ENCODE assay signal across 12 cellular contexts in the genomic region with DNA sequence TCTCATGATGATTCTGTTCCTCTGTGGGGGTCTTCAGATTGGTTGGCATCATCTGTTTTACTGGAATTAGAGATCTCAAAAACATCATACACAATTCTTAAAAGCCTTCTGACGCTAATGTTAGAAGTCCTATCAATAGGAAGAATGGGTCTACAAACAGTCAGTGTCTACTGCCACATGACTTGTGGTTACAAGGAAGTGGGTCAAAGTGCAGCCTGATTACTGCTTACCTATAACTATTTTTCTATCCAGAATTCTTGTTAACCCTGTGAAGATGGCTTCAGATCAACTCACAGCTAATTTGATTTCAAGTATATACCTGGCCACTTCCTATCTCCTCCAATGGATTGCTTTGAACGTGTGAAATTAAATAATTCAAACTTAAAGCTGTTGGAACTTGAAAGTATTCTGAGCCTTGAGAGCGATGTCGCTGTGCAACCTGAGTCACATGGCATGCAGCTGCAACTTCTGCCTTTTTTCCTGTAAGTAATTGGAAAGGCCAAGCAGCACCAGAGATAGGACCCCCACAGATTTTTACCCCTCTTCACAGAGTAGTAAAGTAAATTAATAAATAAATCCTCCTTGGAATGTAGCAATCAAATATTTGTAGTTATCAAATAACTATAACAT. TPM values are rescaled to one million over a fixed set of nuclear protein-coding genes. Genes with fewer than 3 reads are reported as not detected.
DNase-seq lines count a peak whose midpoint lies in the region; ATAC-seq and TF ChIP-seq lines count a peak whose summit lies in the region.
"Had no signal": no experiment of that assay in that cellular context is flagged by ENCODE, and none has a peak within 500 bp of the region (broad histone marks: within the 10 kb centered on the region; RNA-seq: fewer than 3 reads in every experiment).

No MANE protein-coding gene starts in this region.

- H3K4me3 ChIP-seq in esophagus squamous epithelium (no peak overlapping the region), PC-3 (ENCODE audit: low read length) (no peak overlapping the region)
- H3K4me3 ChIP-seq: gastroesophageal sphincter, MG63 had no signal

- H3K9me2 ChIP-seq in PC-3 (replicated peaks; ENCODE audit: low read length), result no peaks in the 10 kb centered on the region

- DNase-seq in stimulated activated naive CD8-positive, alpha-beta T cell treated with anti-CD3 and anti-CD28 coated beads, Interleukin-15, Interleukin-2, amounts not matched to agents 100 U/mL and 50 U/mL, for 24 hours, result no peak
- no peak for DNase-seq in activated CD4-positive, alpha-beta memory T cell treated with anti-CD3 and anti-CD28 coated beads for 36 hours
- no peak for DNase-seq in esophagus squamous epithelium (lab: John Stamatoyannopoulos, UW)
- no peak for DNase-seq in AG08396 (ENCODE audit: low spot score)
- DNase-seq in PC-3, result no peak
- no peak for DNase-seq in stimulated activated CD4-positive, alpha-beta T cell treated with anti-CD3 and anti-CD28 coated beads, Interleukin-1b, Interleukin-23, amount 100 ng/mL, for 48 hours
- DNase-seq: dermis blood vessel endothelial cell, MG63, SHP77 treated with DMSO at 0.1 percent for 48 hours had no signal

- no peak for TF ChIP-seq POLR2A in esophagus squamous epithelium (IDR thresholded peaks at IDR 0.05)

- POLR2A ChIA-PET in activated CD4-positive, alpha-beta memory T cell treated with anti-CD3 and anti-CD28 coated beads for 36 hours (lab: Charles Lee), result interaction anchor here (1.5 kb wide), 1 partner anchor 58 kb away, joined by 3 read pairs; no protein-coding TSS in a partner anchor
- POLR2A ChIA-PET in PC-3 (lab: Charles Lee; ENCODE audit: unreplicated experiment), result no interaction called here

- WGBS in esophagus squamous epithelium, 2 donors, result 47 to 61% methylated on average over 4 of the region's 4 CpGs

- H3K9me3 Mint-ChIP-seq in stimulated activated naive CD8-positive, alpha-beta T cell treated with anti-CD3 and anti-CD28 coated beads, Interleukin-15, Interleukin-2, amounts not matched to agents 100 ng/mL and 50 ng/mL, for 24 hours, result no peaks in the 10 kb centered on the region
- H3K9me3 Mint-ChIP-seq in activated CD4-positive, alpha-beta memory T cell treated with anti-CD3 and anti-CD28 coated beads for 36 hours, result peaks cover under 1% of the 10 kb centered on the region

- H3K36me3 ChIP-seq in esophagus squamous epithelium (no peaks in the 10 kb centered on the region), PC-3 (ENCODE audit: low read depth, low read length) (no peaks in the 10 kb centered on the region)
- H3K36me3 ChIP-seq: gastroesophageal sphincter had no signal

- H3K4me1 ChIP-seq in esophagus squamous epithelium, result peaks cover 16 to 40% (median 20%) of the 10 kb centered on the region in 3 donors
- peaks cover 16% of the 10 kb centered on the region for H3K4me1 ChIP-seq in PC-3 (ENCODE audit: insufficient read depth, low read length)

- H3K27ac ChIP-seq in esophagus squamous epithelium (peak overlapping the region in 3 of 4 donors; percentile 14 to 97 (median 93)), PC-3 (ENCODE audit: low read length) (no peak overlapping the region)
- H3K27ac ChIP-seq: gastroesophageal sphincter had no signal

- peaks cover 10% of the 10 kb centered on the region for H4K20me1 ChIP-seq in PC-3 (ENCODE audit: low read length)

- peak overlapping the region; percentile 33 for H3K4me3 Mint-ChIP-seq in stimulated activated naive CD8-positive, alpha-beta T cell treated with anti-CD3 and anti-CD28 coated beads, Interleukin-15, Interleukin-2, amounts not matched to agents 100 ng/mL and 50 ng/mL, for 24 hours
- H3K4me3 Mint-ChIP-seq in activated CD4-positive, alpha-beta memory T cell treated with anti-CD3 and anti-CD28 coated beads for 36 hours, result peak overlapping the region; percentile 31

- H3K36me3 Mint-ChIP-seq in stimulated activated naive CD8-positive, alpha-beta T cell treated with anti-CD3 and anti-CD28 coated beads, Interleukin-15, Interleukin-2, amounts not matched to agents 100 ng/mL and 50 ng/mL, for 24 hours (ENCODE audit: low read depth), result peaks cover 3% of the 10 kb centered on the region
- peaks cover 7% of the 10 kb centered on the region for H3K36me3 Mint-ChIP-seq in activated CD4-positive, alpha-beta memory T cell treated with anti-CD3 and anti-CD28 coated beads for 36 hours

- H3K27me3 Mint-ChIP-seq in stimulated activated naive CD8-positive, alpha-beta T cell treated with anti-CD3 and anti-CD28 coated beads, Interleukin-15, Interleukin-2, amounts not matched to agents 100 ng/mL and 50 ng/mL, for 24 hours, result no peaks in the 10 kb centered on the region
- no peaks in the 10 kb centered on the region for H3K27me3 Mint-ChIP-seq in activated CD4-positive, alpha-beta memory T cell treated with anti-CD3 and anti-CD28 coated beads for 36 hours

- CTCF ChIA-PET in activated CD4-positive, alpha-beta memory T cell treated with anti-CD3 and anti-CD28 coated beads for 36 hours (lab: Charles Lee), result interaction anchor here (0.7 to 1.6 kb wide), 3 partner anchors 17 to 225 kb away, joined by 3 to 8 read pairs (median 4); no protein-coding TSS in a partner anchor
- CTCF ChIA-PET in PC-3 (lab: Charles Lee), result no interaction called here

- no peaks in the 10 kb centered on the region for H3K27me3 ChIP-seq in esophagus squamous epithelium
- no peaks in the 10 kb centered on the region for H3K27me3 ChIP-seq in PC-3 (ENCODE audit: low read length)
- H3K27me3 ChIP-seq: MG63 had no signal

- H3K4me1 Mint-ChIP-seq in stimulated activated naive CD8-positive, alpha-beta T cell treated with anti-CD3 and anti-CD28 coated beads, Interleukin-15, Interleukin-2, amounts not matched to agents 100 ng/mL and 50 ng/mL, for 24 hours (ENCODE audit: low read depth), result peaks cover 69% of the 10 kb centered on the region
- H3K4me1 Mint-ChIP-seq in activated CD4-positive, alpha-beta memory T cell treated with anti-CD3 and anti-CD28 coated beads for 36 hours (ENCODE audit: low read depth), result peaks cover 47% of the 10 kb centered on the region

- no peak overlapping the region for H2AFZ ChIP-seq in PC-3 (ENCODE audit: low read length)

- no peaks in the 10 kb centered on the region for H3F3A ChIP-seq in PC-3 (ENCODE audit: low read length, unreplicated experiment)

- no peak overlapping the region for H3K4me2 ChIP-seq in PC-3 (ENCODE audit: low read length)

- H3K9me3 ChIP-seq in esophagus squamous epithelium, result no peaks in the 10 kb centered on the region
- H3K9me3 ChIP-seq in PC-3 (ENCODE audit: low read length), result no peaks in the 10 kb centered on the region
- H3K9me3 ChIP-seq: gastroesophageal sphincter, MG63 had no signal

- intact Hi-C loops in activated CD4-positive, alpha-beta memory T cell treated with anti-CD3 and anti-CD28 coated beads for 36 hours (cut with micrococcal nuclease), result no loop called here
- intact Hi-C loops in esophagus squamous epithelium (cut with DNase I) (no loop called here), PC-3 (cut with micrococcal nuclease) (no loop called here)

- peak overlapping the region; percentile 56 for H3K27ac Mint-ChIP-seq in stimulated activated naive CD8-positive, alpha-beta T cell treated with anti-CD3 and anti-CD28 coated beads, Interleukin-15, Interleukin-2, amounts not matched to agents 100 ng/mL and 50 ng/mL, for 24 hours
- peak overlapping the region; percentile 58 for H3K27ac Mint-ChIP-seq in activated CD4-positive, alpha-beta memory T cell treated with anti-CD3 and anti-CD28 coated beads for 36 hours

- no peak for ATAC-seq in stimulated activated naive CD8-positive, alpha-beta T cell treated with anti-CD3 and anti-CD28 coated beads, Interleukin-15, Interleukin-2, amounts not matched to agents 100 U/mL and 50 U/mL, for 24 hours
- ATAC-seq in PC-3 (no peak), GM18867 (IDR thresholded peaks at IDR 0.05; ENCODE audit: unreplicated experiment) (no peak)
- ATAC-seq: gastroesophageal sphincter had no signal

- no peak for TF ChIP-seq CTCF in esophagus squamous epithelium (IDR thresholded peaks at IDR 0.05)
- TF ChIP-seq CTCF in PC-3 (conservative IDR thresholded peaks at IDR 0.05; ENCODE audit: low read depth, low read length), result no peak

- no TSS peak for BruUV-seq in PC-3 (replicated peaks; lab: Mats Ljungman, UMichigan)

- H3K9ac ChIP-seq in PC-3 (ENCODE audit: low read length), result no peak overlapping the region

- peaks cover 20% of the 10 kb centered on the region for H3K79me2 ChIP-seq in PC-3 (ENCODE audit: low read length)

RNA-seq across cellular contexts. Expression of a gene that starts 3.0 kb away (rescaled TPM):
- 10 to 100 TPM; 42.1 to 46.9 TPM for total RNA-seq in activated CD4-positive, alpha-beta memory T cell treated with anti-CD3 and anti-CD28 coated beads for 36 hours
- total RNA-seq in esophagus squamous epithelium (100 to 1,000 TPM in 3 of 4 donors, 10 to 100 TPM in 1; 80.3 to 117 (median 110) TPM), PC-3 (2014; rRNA removed) (47.3 and 68.0 TPM in 2 replicates)

RNA-seq across cellular contexts. Expression of a gene that starts 58.8 kb away (rescaled TPM):
- total RNA-seq in activated CD4-positive, alpha-beta memory T cell treated with anti-CD3 and anti-CD28 coated beads for 36 hours, result 10 to 100 TPM; 54.6 to 56.2 TPM
- total RNA-seq in esophagus squamous epithelium (10 to 100 TPM; 28.0 to 53.2 (median 41.8) TPM), PC-3 (2014; rRNA removed) (44.9 and 48.5 TPM in 2 replicates)
